In the genomic region with DNA sequence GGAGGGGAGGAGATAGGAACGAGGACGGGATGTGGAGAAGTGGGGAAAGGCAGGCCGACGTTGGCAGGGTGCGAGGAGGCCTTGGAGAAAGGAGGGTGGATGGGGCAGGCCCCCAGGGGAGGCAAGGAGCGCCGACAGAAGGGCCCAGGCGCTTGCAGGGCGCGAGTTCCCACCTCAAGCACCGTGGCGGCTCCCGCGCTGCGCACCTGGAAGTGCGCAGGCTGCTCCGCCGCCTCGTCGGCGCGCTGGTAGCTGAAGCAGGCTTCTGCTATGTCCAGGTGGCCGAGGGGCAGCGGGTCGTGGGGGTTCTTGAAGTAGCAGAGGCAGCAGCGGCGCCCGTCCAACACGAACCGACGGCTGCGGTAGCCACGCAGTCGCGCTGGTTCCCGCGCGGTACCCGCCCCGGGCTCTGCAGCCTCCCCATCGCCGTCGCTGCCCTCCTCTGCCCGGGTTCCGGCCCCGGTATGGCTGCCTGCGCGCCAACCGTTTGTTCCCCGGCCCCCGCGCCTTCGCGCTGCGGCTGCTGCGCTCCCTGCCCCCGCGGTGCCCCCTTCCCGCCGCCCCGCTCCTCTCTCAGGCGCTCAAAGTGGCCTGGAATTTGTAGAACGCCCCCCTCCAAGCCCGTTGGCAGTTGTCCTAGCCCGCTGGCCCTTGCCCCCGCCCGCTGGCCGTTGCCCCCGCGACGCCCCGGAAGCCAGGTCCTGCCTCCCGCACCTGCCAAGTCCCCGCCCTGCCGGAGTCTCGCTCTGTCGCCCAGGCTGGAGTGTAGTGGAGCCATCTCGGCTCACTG, we compare ENCODE assay signal across 8 cellular contexts. TPM values are rescaled to one million over a fixed set of nuclear protein-coding genes. Genes with fewer than 3 reads are reported as not detected.
A peak's percentile ranks its signal among the peaks of the same experiment; 100 is the strongest.
DNase-seq lines count a peak whose midpoint lies in the region; ATAC-seq and TF ChIP-seq lines count a peak whose summit lies in the region.

No MANE protein-coding gene starts in this region.

- H3K27ac Mint-ChIP-seq in naive thymus-derived CD8-positive, alpha-beta T cell: peak overlapping the region; percentile 98 to 100 (median 100)

- no peaks in the 10 kb centered on the region for H3K27me3 Mint-ChIP-seq in naive thymus-derived CD8-positive, alpha-beta T cell

- POLR2A ChIA-PET in naive thymus-derived CD8-positive, alpha-beta T cell (lab: Charles Lee): interaction anchor here (1.0 to 3.4 kb wide), 4 partner anchors 27 to 68 kb away, joined by 3 to 50 read pairs (median 8); a partner anchor contains a TSS

- peaks cover 25% of the 10 kb centered on the region for H3K36me3 ChIP-seq in BLaER1

- peaks cover 35% of the 10 kb centered on the region for H3K4me1 ChIP-seq in BLaER1

- H3K27ac ChIP-seq in BLaER1: peak overlapping the region; percentile 92

- peaks cover 27% of the 10 kb centered on the region for H4K20me1 ChIP-seq in BLaER1

- H3K27me3 ChIP-seq in BLaER1: no peaks in the 10 kb centered on the region

- H3K4me2 ChIP-seq in BLaER1: peak overlapping the region; percentile 98

- H3K9me3 Mint-ChIP-seq in naive thymus-derived CD8-positive, alpha-beta T cell: no peaks in the 10 kb centered on the region

- H3K4me1 Mint-ChIP-seq in naive thymus-derived CD8-positive, alpha-beta T cell: peaks cover 11 to 45% (median 32%) of the 10 kb centered on the region in 4 donors

- peak overlapping the region; percentile 95 to 100 (median 98) for H3K4me3 Mint-ChIP-seq in naive thymus-derived CD8-positive, alpha-beta T cell

- ATAC-seq in HG03354 (IDR thresholded peaks at IDR 0.05; ENCODE audit: poor library complexity, severe bottlenecking, unreplicated experiment): peak; percentile 80
- peak; percentile 58 to 76 for ATAC-seq in naive thymus-derived CD8-positive, alpha-beta T cell

- peaks cover 4 to 21% (median 7%) of the 10 kb centered on the region in 3 donors for H3K36me3 Mint-ChIP-seq in naive thymus-derived CD8-positive, alpha-beta T cell

- 0 out of 2 replicates have a peak, but pooled peaks cover 1% of the 10 kb centered on the region for H3K9me3 ChIP-seq in BLaER1

- peak overlapping the region; percentile 87 for H3K9ac ChIP-seq in BLaER1

- peak; percentile 72 for DNase-seq in GM19238 (ENCODE audit: insufficient read length, low spot score)
- DNase-seq in NCI-H69 (lab: John Stamatoyannopoulos, UW): peak; percentile 93
- peak; percentile 30 for DNase-seq in activated CD8-positive, alpha-beta memory T cell treated with anti-CD3 and anti-CD28 coated beads, Interleukin-2, amount 50 U/mL, for 1 hour (ENCODE audit: extremely low read depth)
- peak; percentile 74 to 77 for DNase-seq in erythroblast (lab: John Stamatoyannopoulos, UW)
- peak; percentile 68 to 89 (median 72) for DNase-seq in naive thymus-derived CD8-positive, alpha-beta T cell
- DNase-seq in stimulated activated naive CD4-positive, alpha-beta T cell treated with Interleukin-2 at 50 U/mL for 16 hours (lab: John Stamatoyannopoulos, UW): peak; percentile 78

- peak overlapping the region; percentile 88 for H3K4me3 ChIP-seq in BLaER1

- no peak for TF ChIP-seq POLR2A in erythroblast (IDR thresholded peaks at IDR 0.05; ENCODE audit: low read length)

RNA-seq across cellular contexts. Expression of a gene that starts 1.1 kb away (rescaled TPM):
- total RNA-seq in naive thymus-derived CD8-positive, alpha-beta T cell: 10 to 100 TPM; 42.8 to 47.3 TPM
- polyA plus RNA-seq in naive thymus-derived CD8-positive, alpha-beta T cell: 10 to 100 TPM; 37.4 to 46.7 (median 38.5) TPM

RNA-seq across cellular contexts. Expression of a gene that starts 56.9 kb away (rescaled TPM):
- total RNA-seq in naive thymus-derived CD8-positive, alpha-beta T cell: 10 to 100 TPM; 18.5 to 22.4 TPM
- 10 to 100 TPM in 2 of 3 donors, 1 to 10 TPM in 1; 9.7 to 14.8 (median 12.1) TPM for polyA plus RNA-seq in naive thymus-derived CD8-positive, alpha-beta T cell

Comparison
In these comparisons a context has a peak if more than half of its experiments do, and no peak if none do; other contexts are left out.
1. Peak in every context shown above with its lines: DNase-seq, ATAC-seq, H3K4me3 ChIP-seq and H3K27ac ChIP-seq.
2. DNase-seq: peak in every context shown above with its lines; median percentile 93 in NCI-H69; 78 in stimulated activated naive CD4-positive, alpha-beta T cell treated with Interleukin-2 at 50 U/mL for 16 hours; 76 in erythroblast; 72 in GM19238; 72 in naive thymus-derived CD8-positive, alpha-beta T cell; 30 in activated CD8-positive, alpha-beta memory T cell treated with anti-CD3 and anti-CD28 coated beads, Interleukin-2, amount 50 U/mL, for 1 hour.